In genomic region chr9:120559546-120559945, GRCh38 we compare ENCODE assay signal across 28 cellular contexts.
"Had no signal": no experiment of that assay in that cellular context is flagged by ENCODE, and none has a peak within 500 bp of the region (broad histone marks: within the 10 kb centered on the region; RNA-seq: fewer than 3 reads in every experiment).

No MANE protein-coding gene starts in this region.

- H3K4me3 ChIP-seq: esophagus squamous epithelium, gastroesophageal sphincter, heart left ventricle, hepatocyte, lung, prostate gland, smooth muscle cell, stomach, thyroid gland, vagina had no signal

- H3K27me3 Mint-ChIP-seq: memory B cell had no signal

- H3K4me3 Mint-ChIP-seq: memory B cell; natural killer cell; neural crest cell; stimulated activated effector memory CD8-positive, alpha-beta T cell treated with anti-CD3 and anti-CD28 coated beads, Interleukin-12 subunit alpha, Interleukin-12 subunit beta, amount 100 ng/mL, for 72 hours had no signal

- ATAC-seq: foreskin keratinocyte; gastroesophageal sphincter; left lobe of liver; natural killer cell; right cardiac atrium; stimulated activated effector memory CD8-positive, alpha-beta T cell treated with anti-CD3 and anti-CD28 coated beads, Interleukin-12 subunit alpha, Interleukin-12 subunit beta, amount 100 ng/mL, for 72 hours had no signal

- H3K36me3 ChIP-seq: prostate gland, vagina had no signal

- H3K27me3 ChIP-seq: esophagus squamous epithelium, foreskin keratinocyte, gastroesophageal sphincter, heart left ventricle, hepatocyte, neutrophil, stomach, thyroid gland, vagina had no signal

- H3K9me3 ChIP-seq: esophagus squamous epithelium, gastroesophageal sphincter, heart left ventricle, neutrophil, prostate gland, stomach, thyroid gland, vagina had no signal

- H2AFZ ChIP-seq: hepatocyte had no signal

- H3K9me3 Mint-ChIP-seq: memory B cell; natural killer cell; neural crest cell; stimulated activated effector memory CD8-positive, alpha-beta T cell treated with anti-CD3 and anti-CD28 coated beads, Interleukin-12 subunit alpha, Interleukin-12 subunit beta, amount 100 ng/mL, for 72 hours had no signal

- H3K27ac ChIP-seq: esophagus squamous epithelium, foreskin keratinocyte, gastroesophageal sphincter, heart left ventricle, hepatocyte, neutrophil, prostate gland, stomach, thyroid gland, vagina had no signal

- FAIRE-seq: colon, kidney had no signal

- H3K27ac Mint-ChIP-seq: memory B cell, natural killer cell had no signal

- H3K4me2 ChIP-seq: hepatocyte, smooth muscle cell had no signal

- H3K4me1 ChIP-seq: foreskin keratinocyte, gastroesophageal sphincter, prostate gland, thyroid gland, vagina had no signal

- DNase-seq: dermis blood vessel endothelial cell; effector memory CD4-positive, alpha-beta T cell; erythroblast; esophagus squamous epithelium; foreskin keratinocyte; heart left ventricle; kidney; natural killer cell; right cardiac atrium; stimulated activated CD4-positive, alpha-beta T cell treated with anti-CD3 and anti-CD28 coated beads, Interleukin-12 subunit alpha, Interleukin-12 subunit beta, amount 100 ng/mL, for 4 hours; stimulated activated CD4-positive, alpha-beta T cell treated with anti-CD3 and anti-CD28 coated beads, Interleukin-1b, Interleukin-23, amount 100 ng/mL, for 48 hours; stimulated activated CD4-positive, alpha-beta T cell treated with anti-CD3 and anti-CD28 coated beads, Interleukin-4, amount 100 ng/mL, for 24 hours; stimulated activated naive CD4-positive, alpha-beta T cell treated with Interleukin-2 at 50 U/mL for 16 hours; stomach; thyroid gland; trophoblast cell had no signal
